19 cellular contexts compared by ENCODE assay signal in the genomic region with DNA sequence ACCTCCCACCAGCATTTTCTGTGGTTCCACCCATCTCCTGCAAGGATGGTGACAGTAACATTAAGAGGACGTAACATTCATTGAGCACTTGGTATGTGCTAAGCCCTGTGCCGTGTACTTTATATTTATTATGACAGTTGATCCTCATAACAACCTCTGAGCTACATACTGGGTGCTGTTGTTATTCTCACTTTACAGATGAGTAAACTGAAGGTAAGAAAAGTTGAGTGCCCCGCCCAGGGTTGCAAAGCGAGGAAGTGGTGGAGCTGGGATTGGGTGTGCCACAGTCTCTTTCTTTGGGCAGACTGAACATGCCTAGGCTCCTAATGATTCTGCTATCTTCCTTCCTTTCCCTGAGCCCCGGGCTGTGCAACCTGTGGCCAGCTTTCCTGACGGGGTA.
DNase-seq lines count a peak whose midpoint lies in the region; ATAC-seq and TF ChIP-seq lines count a peak whose summit lies in the region.
"Had no signal": no experiment of that assay in that cellular context is flagged by ENCODE, and none has a peak within 500 bp of the region (broad histone marks: within the 10 kb centered on the region; RNA-seq: fewer than 3 reads in every experiment).

No MANE protein-coding gene starts in this region.

- POLR2A ChIA-PET in HCT116 (lab: Charles Lee): no interaction called here
- POLR2A ChIA-PET in naive thymus-derived CD4-positive, alpha-beta T cell (lab: Charles Lee): interaction anchor here (1.2 to 2.2 kb wide), 3 partner anchors 12 to 17 kb away, joined by 4 to 12 read pairs (median 6); no protein-coding TSS in a partner anchor

- no peak for DNase-seq in activated CD4-positive, CD25-positive, alpha-beta regulatory T cell treated with anti-CD3 and anti-CD28 coated beads, Interleukin-2, amount 50 U/mL, for 72 hours
- no peak for DNase-seq in HCT116 (ENCODE audit: low read depth, low spot score)
- DNase-seq in activated effector memory CD4-positive, alpha-beta T cell treated with anti-CD3 and anti-CD28 coated beads, Interleukin-2, amount 50 U/mL, for 16 hours: peak; percentile 70
- peak in 2 of 9 donors; percentile 22 to 25 for DNase-seq in naive thymus-derived CD4-positive, alpha-beta T cell
- no peak for DNase-seq in H7
- DNase-seq in HuH-7 (ENCODE audit: low spot score): no peak
- DNase-seq: activated CD4-positive, CD25-positive, alpha-beta regulatory T cell; DND-41; effector memory CD4-positive, alpha-beta T cell; left ventricle myocardium superior; MV-4-11; NCI-H2081 treated with DMSO at 0.1 percent for 48 hours; NCI-H69 had no signal

- no peaks in the 10 kb centered on the region for H3K27me3 ChIP-seq in HCT116 (ENCODE audit: insufficient read depth, low read length)
- H3K27me3 ChIP-seq in naive thymus-derived CD4-positive, alpha-beta T cell (ENCODE audit: control insufficient read depth in 2 of 2, insufficient read depth in 2 of 2, low read length in 2 of 2): no peaks in the 10 kb centered on the region
- H3K27me3 ChIP-seq in H7 (ENCODE audit: control insufficient read depth, insufficient read depth, low read length): no peaks in the 10 kb centered on the region
- H3K27me3 ChIP-seq in gastroesophageal sphincter: no peaks in the 10 kb centered on the region

- H3K4me2 ChIP-seq in HCT116 (ENCODE audit: low read length): peak overlapping the region; percentile 7

- TF ChIP-seq POLR2A in HCT116 (IDR thresholded peaks at IDR 0.05; ENCODE audit: borderline replicate concordance, extremely low read depth, insufficient read depth, insufficient read length): no peak
- TF ChIP-seq POLR2A in gastroesophageal sphincter (IDR thresholded peaks at IDR 0.05): no peak

- H3K36me3 Mint-ChIP-seq in naive thymus-derived CD4-positive, alpha-beta T cell: peaks cover 0 to 11% (median 0%) of the 10 kb centered on the region in 5 donors
- H3K36me3 Mint-ChIP-seq: activated naive CD4-positive, alpha-beta T cell treated with anti-CD3 and anti-CD28 coated beads, Interleukin-2, amount 50 U/mL, for 24 hours had no signal

- no peaks in the 10 kb centered on the region for H3K36me3 ChIP-seq in HCT116 (ENCODE audit: control insufficient read depth in 1 of 2, insufficient read depth in 2 of 2, low read length in 2 of 2)
- no peaks in the 10 kb centered on the region for H3K36me3 ChIP-seq in naive thymus-derived CD4-positive, alpha-beta T cell (ENCODE audit: control insufficient read depth in 2 of 3, insufficient read depth in 3 of 3, low read length in 3 of 3)
- no peaks in the 10 kb centered on the region for H3K36me3 ChIP-seq in H7 (replicated peaks; ENCODE audit: control insufficient read depth, insufficient read depth, low read length)
- H3K36me3 ChIP-seq in gastroesophageal sphincter: no peaks in the 10 kb centered on the region

- H3K9me2 ChIP-seq in HCT116 (ENCODE audit: insufficient read depth): no peaks in the 10 kb centered on the region

- peaks cover 0 to 14% (median 2%) of the 10 kb centered on the region in 11 donors for H3K9me3 Mint-ChIP-seq in naive thymus-derived CD4-positive, alpha-beta T cell
- H3K9me3 Mint-ChIP-seq: activated naive CD4-positive, alpha-beta T cell treated with anti-CD3 and anti-CD28 coated beads, Interleukin-2, amount 50 U/mL, for 24 hours had no signal

- no peak for TF ChIP-seq RAD21 in HCT116 (IDR thresholded peaks at IDR 0.05; ENCODE audit: low read depth)

- H3K4me3 ChIP-seq in HCT116 (replicated peaks in 1 of 2; ENCODE audit: low read depth in 1 of 2, low read length in 2 of 2) (no peak overlapping the region), H7 (ENCODE audit: insufficient read depth, low read depth, low read length) (no peak overlapping the region), gastroesophageal sphincter (no peak overlapping the region)
- H3K4me3 ChIP-seq in naive thymus-derived CD4-positive, alpha-beta T cell (ENCODE audit: low read length): no peak overlapping the region

- peak overlapping the region in 8 of 9 donors; percentile 28 to 88 (median 62) for H3K27ac Mint-ChIP-seq in naive thymus-derived CD4-positive, alpha-beta T cell
- H3K27ac Mint-ChIP-seq: activated naive CD4-positive, alpha-beta T cell treated with anti-CD3 and anti-CD28 coated beads, Interleukin-2, amount 50 U/mL, for 24 hours had no signal

- RAD21 ChIA-PET in HCT116 (lab: Charles Lee; ENCODE audit: low non-redundant PET in 1 of 2, low total read pairs in 2 of 2, uncharacterized antibody in 2 of 2, unreplicated experiment in 2 of 2): no interaction called here

- peaks cover 0 to 6% (median 0%) of the 10 kb centered on the region in 5 donors for H3K27me3 Mint-ChIP-seq in naive thymus-derived CD4-positive, alpha-beta T cell
- H3K27me3 Mint-ChIP-seq: activated naive CD4-positive, alpha-beta T cell treated with anti-CD3 and anti-CD28 coated beads, Interleukin-2, amount 50 U/mL, for 24 hours had no signal

- H3K4me1 Mint-ChIP-seq in naive thymus-derived CD4-positive, alpha-beta T cell: peaks cover 10 to 53% (median 23%) of the 10 kb centered on the region in 7 donors

- intact Hi-C loops in HCT116 (cut with micrococcal nuclease): no loop called here
- intact Hi-C loops in naive thymus-derived CD4-positive, alpha-beta T cell (cut with micrococcal nuclease): no loop called here

- no TSS peak for BruUV-seq in HCT116 (replicated peaks; lab: Mats Ljungman, UMichigan)

- H3K4me1 ChIP-seq in HCT116 (ENCODE audit: control insufficient read depth in 1 of 2, insufficient read depth in 2 of 2, low read length in 2 of 2): peaks cover 33 to 44% of the 10 kb centered on the region in 2 experiments
- H3K4me1 ChIP-seq in naive thymus-derived CD4-positive, alpha-beta T cell (ENCODE audit: control insufficient read depth in 2 of 2, insufficient read depth in 2 of 2, low read length in 2 of 2): peaks cover 13 to 20% of the 10 kb centered on the region in 2 donors
- peaks cover 0 to 39% (median 0%) of the 10 kb centered on the region in 3 donors for H3K4me1 ChIP-seq in gastroesophageal sphincter
- H3K4me1 ChIP-seq: parathyroid adenoma had no signal

- H3K79me2 ChIP-seq in HCT116 (ENCODE audit: insufficient read depth, low read length): no peaks in the 10 kb centered on the region
- H3K79me2 ChIP-seq: parathyroid adenoma had no signal

- ATAC-seq in activated CD4-positive, CD25-positive, alpha-beta regulatory T cell treated with anti-CD3 and anti-CD28 coated beads, Interleukin-2, amount 50 U/mL, for 24 hours: peak; percentile 58 to 65
- ATAC-seq in HCT116 (no peak), gastroesophageal sphincter (no peak)
- no peak for ATAC-seq in naive thymus-derived CD4-positive, alpha-beta T cell
- ATAC-seq: left ventricle myocardium superior had no signal

- CTCF ChIA-PET in HCT116 (lab: Charles Lee): no interaction called here
- CTCF ChIA-PET in naive thymus-derived CD4-positive, alpha-beta T cell (lab: Charles Lee): interaction anchor here (0.5 to 1.6 kb wide), 2 partner anchors 17 to 160 kb away, joined by 3 to 5 read pairs; no protein-coding TSS in a partner anchor

- H3K9ac ChIP-seq in HCT116 (ENCODE audit: low read length): no peak overlapping the region
- H3K9ac ChIP-seq: parathyroid adenoma had no signal

- WGBS in gastroesophageal sphincter (ENCODE audit: low coverage in 1 of 2), 2 donors: 89 to 98% methylated on average over 4 to 5 of the region's 6 CpGs

- TF ChIP-seq CTCF in HCT116 (IDR thresholded peaks at IDR 0.05 in 2 of 3, conservative IDR thresholded peaks at IDR 0.05 in 1 of 3; ENCODE audit: borderline replicate concordance in 1 of 3, insufficient read depth in 1 of 3, low read depth in 2 of 3, low read length in 2 of 3): no peak
- TF ChIP-seq CTCF in gastroesophageal sphincter (IDR thresholded peaks at IDR 0.05): no peak

- no peak overlapping the region for H2AFZ ChIP-seq in HCT116 (ENCODE audit: low read depth, low read length, poor library complexity, severe bottlenecking)
- H2AFZ ChIP-seq: parathyroid adenoma had no signal

- TF ChIP-seq EP300 in gastroesophageal sphincter (IDR thresholded peaks at IDR 0.05): no peak

- peaks cover 4 to 9% of the 10 kb centered on the region in 2 experiments; a peak in 1 of 4 replicates for H3K9me3 ChIP-seq in HCT116 (ENCODE audit: control insufficient read depth in 1 of 2, insufficient read depth in 1 of 2, low read depth in 1 of 2, low read length in 2 of 2)
- H3K9me3 ChIP-seq in naive thymus-derived CD4-positive, alpha-beta T cell (ENCODE audit: control insufficient read depth in 2 of 3, low read length in 3 of 3): no peaks in the 10 kb centered on the region
- no peaks in the 10 kb centered on the region for H3K9me3 ChIP-seq in gastroesophageal sphincter

- no peaks in the 10 kb centered on the region for H4K20me1 ChIP-seq in HCT116 (ENCODE audit: insufficient read depth)

- H3K27ac ChIP-seq in HCT116 (ENCODE audit: low read depth, low read length) (no peak overlapping the region), gastroesophageal sphincter (peak overlapping the region in 1 of 4 donors; percentile 42)
- no peak overlapping the region for H3K27ac ChIP-seq in naive thymus-derived CD4-positive, alpha-beta T cell (ENCODE audit: low read depth, low read length)
- H3K27ac ChIP-seq: 22Rv1, C4-2B, parathyroid adenoma had no signal

- H3K4me3 Mint-ChIP-seq in naive thymus-derived CD4-positive, alpha-beta T cell: peak overlapping the region in 7 of 10 donors; percentile 16 to 72 (median 34)
- H3K4me3 Mint-ChIP-seq: activated naive CD4-positive, alpha-beta T cell treated with anti-CD3 and anti-CD28 coated beads, Interleukin-2, amount 50 U/mL, for 24 hours had no signal

TF ChIP-seq in HCT116, 20 proteins besides CTCF, POLR2A, EP300 and RAD21 (continues in another document):
- peak; percentile 17; the same call in 1 of the 2 replicates for TF ChIP-seq POLR2AphosphoS5 (IDR thresholded peaks at IDR 0.05; ENCODE audit: low read depth, low read length)
- TF ChIP-seq, protein P1, sequence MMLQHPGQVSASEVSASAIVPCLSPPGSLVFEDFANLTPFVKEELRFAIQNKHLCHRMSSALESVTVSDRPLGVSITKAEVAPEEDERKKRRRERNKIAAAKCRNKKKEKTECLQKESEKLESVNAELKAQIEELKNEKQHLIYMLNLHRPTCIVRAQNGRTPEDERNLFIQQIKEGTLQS (IDR thresholded peaks at IDR 0.05): no peak
- no peak for TF ChIP-seq SRF (IDR thresholded peaks at IDR 0.05; ENCODE audit: low read depth)
- TF ChIP-seq, protein P2, sequence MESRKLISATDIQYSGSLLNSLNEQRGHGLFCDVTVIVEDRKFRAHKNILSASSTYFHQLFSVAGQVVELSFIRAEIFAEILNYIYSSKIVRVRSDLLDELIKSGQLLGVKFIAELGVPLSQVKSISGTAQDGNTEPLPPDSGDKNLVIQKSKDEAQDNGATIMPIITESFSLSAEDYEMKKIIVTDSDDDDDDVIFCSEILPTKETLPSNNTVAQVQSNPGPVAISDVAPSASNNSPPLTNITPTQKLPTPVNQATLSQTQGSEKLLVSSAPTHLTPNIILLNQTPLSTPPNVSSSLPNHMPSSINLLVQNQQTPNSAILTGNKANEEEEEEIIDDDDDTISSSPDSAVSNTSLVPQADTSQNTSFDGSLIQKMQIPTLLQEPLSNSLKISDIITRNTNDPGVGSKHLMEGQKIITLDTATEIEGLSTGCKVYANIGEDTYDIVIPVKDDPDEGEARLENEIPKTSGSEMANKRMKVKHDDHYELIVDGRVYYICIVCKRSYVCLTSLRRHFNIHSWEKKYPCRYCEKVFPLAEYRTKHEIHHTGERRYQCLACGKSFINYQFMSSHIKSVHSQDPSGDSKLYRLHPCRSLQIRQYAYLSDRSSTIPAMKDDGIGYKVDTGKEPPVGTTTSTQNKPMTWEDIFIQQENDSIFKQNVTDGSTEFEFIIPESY (IDR thresholded peaks at IDR 0.05; ENCODE audit: extremely low read depth, insufficient replicate concordance, low read length): no peak

Comparison
In these comparisons a context has a peak if more than half of its experiments do, and no peak if none do; other contexts are left out.
1. ATAC-seq: peak in activated CD4-positive, CD25-positive, alpha-beta regulatory T cell treated with anti-CD3 and anti-CD28 coated beads, Interleukin-2, amount 50 U/mL, for 24 hours (2 of 2); none in HCT116 (single experiment), naive thymus-derived CD4-positive, alpha-beta T cell (single experiment) and gastroesophageal sphincter (single experiment).